In genomic region chr10:42112331-42113157, GRCh38 we compare ENCODE assay signal across 2 cellular contexts.
TF ChIP-seq lines count a peak whose summit lies in the region.

No MANE protein-coding gene starts in this region.

TF ChIP-seq in SK-N-SH, 30 proteins besides CTCF, POLR2A, EP300 and RAD21 (continued from another document):
- TF ChIP-seq MXI1 (IDR thresholded peaks at IDR 0.05; ENCODE audit: low read depth, low read length) = no peak

TF ChIP-seq in SK-N-SH treated with all-trans-retinoic acid at 6 μM for 48 hours, 23 proteins besides CTCF, POLR2A, EP300 and RAD21 (continued from another document):
- TF ChIP-seq CSDC2 (CRISPR knock-in tag; IDR thresholded peaks at IDR 0.05) = no peak
